In genomic region chr5:125006011-125006685, GRCh38 we compare ENCODE assay signal across 10 cellular contexts.
DNase-seq lines count a peak whose midpoint lies in the region; ATAC-seq, FAIRE-seq and TF ChIP-seq lines count a peak whose summit lies in the region.
"Had no signal": no experiment of that assay in that cellular context is flagged by ENCODE, and none has a peak within 500 bp of the region (broad histone marks: within the 10 kb centered on the region; RNA-seq: fewer than 3 reads in every experiment).

No MANE protein-coding gene starts in this region.

- intact Hi-C loops in A673 (cut with micrococcal nuclease; ENCODE audit: unreplicated experiment), result loop anchor here (5.0 to 10.0 kb wide), 2 partner anchors 259 to 479 kb away; partner anchors contain the start of gene ZNF608

- FAIRE-seq in GM19239 (lab: Jason Lieb, UNC), result peak; percentile 92

- H3K9me3 ChIP-seq in A673 (ENCODE audit: low read depth, low read length, poor library complexity, severe bottlenecking) (no peaks in the 10 kb centered on the region), upper lobe of left lung (no peaks in the 10 kb centered on the region)

- H3K4me1 ChIP-seq in A673 (ENCODE audit: insufficient read depth, low read length, poor library complexity, severe bottlenecking), result peaks cover 17% of the 10 kb centered on the region
- H3K4me1 ChIP-seq in upper lobe of left lung, result peaks cover 0 to 5% (median 2%) of the 10 kb centered on the region in 4 donors

- H3K27me3 ChIP-seq in A673 (replicated peaks; ENCODE audit: insufficient read depth, low read depth, low read length, poor library complexity) (peaks cover 15% of the 10 kb centered on the region), upper lobe of left lung (no peaks in the 10 kb centered on the region)

- TF ChIP-seq POLR2A in upper lobe of left lung (IDR thresholded peaks at IDR 0.05), result no peak

- POLR2A ChIA-PET in A673 (lab: Charles Lee; ENCODE audit: low non-redundant PET), result no interaction called here

- ATAC-seq in HG03039 (IDR thresholded peaks at IDR 0.05; ENCODE audit: unreplicated experiment) (peak; percentile 51), upper lobe of left lung (ENCODE audit: low FRiP score in 2 of 2) (no peak)
- ATAC-seq: left colon had no signal

- CTCF ChIA-PET in A673 (lab: Charles Lee), result no interaction called here

- H3K4me3 ChIP-seq in A673 (ENCODE audit: low read depth, low read length, poor library complexity, severe bottlenecking) (no peak overlapping the region), upper lobe of left lung (no peak overlapping the region)

- no peak for TF ChIP-seq CTCF in A673 (conservative IDR thresholded peaks at IDR 0.05; ENCODE audit: low read depth, low read length)
- TF ChIP-seq CTCF in upper lobe of left lung (IDR thresholded peaks at IDR 0.05), result no peak

- 35 to 50% methylated on average over 5 of the region's 5 CpGs for WGBS in upper lobe of left lung, 2 donors

- H3K27ac ChIP-seq in A673 (ENCODE audit: low read depth, low read length, poor library complexity, severe bottlenecking) (no peak overlapping the region), upper lobe of left lung (no peak overlapping the region)

- BruUV-seq in A673 (replicated peaks; lab: Mats Ljungman, UMichigan), result no TSS peak

- TF ChIP-seq EP300 in upper lobe of left lung (IDR thresholded peaks at IDR 0.05), result no peak

- H3K36me3 ChIP-seq in A673 (ENCODE audit: insufficient read depth, low read length, poor library complexity, severe bottlenecking) (no peaks in the 10 kb centered on the region), upper lobe of left lung (no peaks in the 10 kb centered on the region)

- DNase-seq in A673 (ENCODE audit: low spot score) (peak; percentile 85), GM19239 (ENCODE audit: insufficient read length, low spot score) (no peak), NCI-H2227 treated with DMSO at 0.1 percent for 48 hours (lab: John Stamatoyannopoulos, UW) (peak; percentile 73), putamen (ENCODE audit: low spot score) (no peak), HK-2 (ENCODE audit: unreplicated experiment) (no peak), upper lobe of left lung (no peak)
- DNase-seq in activated CD8-positive, alpha-beta memory T cell treated with anti-CD3 and anti-CD28 coated beads for 24 hours, result no peak
- DNase-seq: CD4-positive, CD25-positive, alpha-beta regulatory T cell; left colon had no signal

Comparison
In these comparisons a context has a peak if more than half of its experiments do, and no peak if none do; other contexts are left out.
1. DNase-seq: peak in A673 (single experiment) and NCI-H2227 treated with DMSO at 0.1 percent for 48 hours (single experiment); none in GM19239 (single experiment), putamen (single experiment), HK-2 (single experiment), activated CD8-positive, alpha-beta memory T cell treated with anti-CD3 and anti-CD28 coated beads for 24 hours (single experiment) and upper lobe of left lung (0 of 2).